ENCODE assay signal across 10 cellular contexts in the genomic region with DNA sequence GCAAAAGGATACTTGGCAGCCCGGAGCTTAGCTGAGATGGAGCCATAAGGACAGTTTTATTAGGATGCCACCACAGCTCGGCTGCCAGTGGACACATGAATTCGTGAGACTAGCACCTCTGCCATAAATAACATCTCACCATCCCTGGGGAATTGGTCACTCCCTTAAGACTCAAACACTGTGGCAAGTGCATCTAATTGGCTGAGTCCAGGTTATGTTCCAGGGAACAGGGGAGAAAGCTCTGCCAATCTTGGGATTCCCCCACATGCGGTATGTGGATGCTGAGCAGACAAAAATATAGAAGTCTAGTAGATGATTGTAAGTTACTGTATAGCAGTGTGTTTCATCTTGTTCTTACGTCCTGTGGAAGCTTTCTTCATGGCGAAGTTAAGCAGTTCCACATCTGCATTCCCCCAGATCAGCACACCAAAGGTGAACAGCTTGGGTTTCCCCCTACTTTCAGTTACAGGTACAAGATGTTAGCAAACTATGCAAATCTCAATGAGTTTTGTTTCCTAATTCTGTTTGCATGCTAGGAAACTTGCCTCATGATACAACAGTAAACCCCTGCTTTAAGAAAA.
DNase-seq lines count a peak whose midpoint lies in the region; ATAC-seq, FAIRE-seq and TF ChIP-seq lines count a peak whose summit lies in the region.
"Had no signal": no experiment of that assay in that cellular context is flagged by ENCODE, and none has a peak within 500 bp of the region (broad histone marks: within the 10 kb centered on the region; RNA-seq: fewer than 3 reads in every experiment).

No MANE protein-coding gene starts in this region.

- POLR2A ChIA-PET in GM12878 (lab: Charles Lee) (interaction anchor here (0.7 to 4.7 kb wide), 18 partner anchors 12 to 229 kb away, joined by 3 to 91 read pairs (median 5); no protein-coding TSS in a partner anchor), WTC11 (lab: Charles Lee) (no interaction called here)

- RAD21 ChIA-PET in GM12878 (lab: Charles Lee; ENCODE audit: unreplicated experiment) = interaction anchor here (0.8 to 8.2 kb wide), 25 partner anchors 9 to 252 kb away, joined by 3 to 212 read pairs (median 6); a partner anchor contains a TSS

- H3K27me3 ChIP-seq in GM12878 (replicated peaks in 1 of 2; ENCODE audit: control insufficient read depth in 2 of 2, insufficient read depth in 2 of 2, low read length in 1 of 2) = no peaks in the 10 kb centered on the region
- no peaks in the 10 kb centered on the region for H3K27me3 ChIP-seq in mesendoderm (ENCODE audit: insufficient read depth, low read length, poor library complexity)
- H3K27me3 ChIP-seq: heart left ventricle had no signal

- TF ChIP-seq POLR2A in GM12892 (IDR thresholded peaks at IDR 0.05; ENCODE audit: low read depth, low read length) = 0 out of 2 replicates have a peak, but pooled peaks have one; percentile 18
- TF ChIP-seq POLR2A in GM12878 (IDR thresholded peaks at IDR 0.05; ENCODE audit: low read depth, low read length) = peak; percentile 48; the same call in 1 of the 2 replicates

- no peaks in the 10 kb centered on the region for H3K27me3 Mint-ChIP-seq in WTC11 (ENCODE audit: low read depth)
- H3K27me3 Mint-ChIP-seq in T-helper 2 cell treated with Interferon-gamma antibody and Interleukin-4, amounts not matched to agents 5 μg/mL and 100 μg/mL, for 36 hours (ENCODE audit: low read depth) = no peaks in the 10 kb centered on the region
- H3K27me3 Mint-ChIP-seq in mesothelial cell of epicardium (ENCODE audit: low read depth) = no peaks in the 10 kb centered on the region

- no peak overlapping the region for H2BK120ac ChIP-seq in mesendoderm (ENCODE audit: low read depth, low read length)

- H3K4me3 Mint-ChIP-seq in WTC11 = no peak overlapping the region
- no peak overlapping the region for H3K4me3 Mint-ChIP-seq in T-helper 2 cell treated with Interferon-gamma antibody and Interleukin-4, amounts not matched to agents 5 μg/mL and 100 μg/mL, for 36 hours
- no peak overlapping the region for H3K4me3 Mint-ChIP-seq in mesothelial cell of epicardium

- in situ Hi-C loops in GM12878 (cut with MboI) = no loop called here

- no peak overlapping the region for H3K56ac ChIP-seq in mesendoderm (ENCODE audit: low read length)

- H2BK15ac ChIP-seq in mesendoderm (replicated peaks; ENCODE audit: low read depth) = no peak overlapping the region

- TF ChIP-seq CTCF in GM12878 (IDR thresholded peaks at IDR 0.05 in 2 of 3, conservative IDR thresholded peaks at IDR 0.05 in 1 of 3; ENCODE audit: control insufficient read depth in 2 of 3, extremely low read depth in 1 of 3, insufficient read depth in 1 of 3, low read depth in 3 of 3, low read length in 3 of 3) (no peak), WTC11 (IDR thresholded peaks at IDR 0.05) (no peak), mesothelial cell of epicardium (IDR thresholded peaks at IDR 0.05; ENCODE audit: unreplicated experiment) (no peak)

- H3K18ac ChIP-seq in mesendoderm (ENCODE audit: low read length) = no peak overlapping the region

- H3K4ac ChIP-seq in mesendoderm (ENCODE audit: low read depth, low read length) = no peak overlapping the region

- no peaks in the 10 kb centered on the region for H3K9me3 Mint-ChIP-seq in WTC11
- H3K9me3 Mint-ChIP-seq in T-helper 2 cell treated with Interferon-gamma antibody and Interleukin-4, amounts not matched to agents 5 μg/mL and 100 μg/mL, for 36 hours = no peaks in the 10 kb centered on the region
- no peaks in the 10 kb centered on the region for H3K9me3 Mint-ChIP-seq in mesothelial cell of epicardium

- H3K23ac ChIP-seq in mesendoderm (ENCODE audit: low read length) = no peak overlapping the region

- H3K4me3 ChIP-seq in GM12878 (peak overlapping the region; percentile 13; the same call in 1 of the 2 replicates), mesendoderm (ENCODE audit: low read length) (no peak overlapping the region)
- H3K4me3 ChIP-seq: heart left ventricle had no signal

- no peak overlapping the region for H4K5ac ChIP-seq in mesendoderm (ENCODE audit: low read length)

- H3K36me3 ChIP-seq in GM12878 (ENCODE audit: control insufficient read depth in 2 of 2, insufficient read depth in 2 of 2, low read length in 1 of 2) = peaks cover 5% of the 10 kb centered on the region in 2 experiments
- H3K36me3 ChIP-seq in mesendoderm (ENCODE audit: control insufficient read depth, insufficient read depth, low read length) = no peaks in the 10 kb centered on the region

- H3K36me3 Mint-ChIP-seq in WTC11 = no peaks in the 10 kb centered on the region
- H3K36me3 Mint-ChIP-seq in T-helper 2 cell treated with Interferon-gamma antibody and Interleukin-4, amounts not matched to agents 5 μg/mL and 100 μg/mL, for 36 hours (ENCODE audit: low read depth) = peaks cover 6% of the 10 kb centered on the region
- H3K36me3 Mint-ChIP-seq in mesothelial cell of epicardium = no peaks in the 10 kb centered on the region

- H3K9ac ChIP-seq in GM12878 (ENCODE audit: control insufficient read depth, insufficient read depth, low read length) = peak overlapping the region; percentile 58
- no peak overlapping the region for H3K9ac ChIP-seq in mesendoderm (ENCODE audit: low read length)
- H3K9ac ChIP-seq: parathyroid adenoma had no signal

- no peaks in the 10 kb centered on the region for H3K9me3 ChIP-seq in GM12878 (replicated peaks; ENCODE audit: control insufficient read depth, insufficient read depth, low read length)
- H3K9me3 ChIP-seq: heart left ventricle had no signal

- WGBS in GM12878 (ENCODE audit: insufficient coverage, insufficient replicate concordance, low lambda C conversion rate, missing lambda C conversion rate) = 19% methylated on average over 6 of the region's 6 CpGs
- no CpG with 5 or more reads among the region's 6 CpGs for WGBS in mesendoderm (ENCODE audit: extremely low coverage, insufficient coverage, low lambda C conversion rate)

- H2AK5ac ChIP-seq in mesendoderm (ENCODE audit: low read length) = no peak overlapping the region

- H4K8ac ChIP-seq in mesendoderm (ENCODE audit: low read depth, low read length) = no peak overlapping the region

- no peaks in the 10 kb centered on the region for H4K20me1 ChIP-seq in GM12878 (ENCODE audit: control insufficient read depth, insufficient read depth)

- CTCF ChIA-PET in GM12878 (lab: Yijun Ruan, JAX) = interaction anchor here (0.6 to 3.6 kb wide), 14 partner anchors 13 to 237 kb away, joined by 3 to 22 read pairs (median 4); no protein-coding TSS in a partner anchor
- CTCF ChIA-PET in WTC11 (lab: Charles Lee) = interaction anchor here (0.6 to 1.5 kb wide), 4 partner anchors 14 to 225 kb away, joined by 3 to 4 read pairs (median 3); no protein-coding TSS in a partner anchor

- H3K4me2 ChIP-seq in GM12878 (ENCODE audit: control insufficient read depth, insufficient read depth) = peak overlapping the region; percentile 72
- no peak overlapping the region for H3K4me2 ChIP-seq in mesendoderm (ENCODE audit: low read length)

- SMC1A ChIA-PET in GM12878 (lab: Charles Lee; ENCODE audit: uncharacterized antibody, unreplicated experiment) = interaction anchor here (0.6 to 39.9 kb wide), 25 partner anchors 10 to 252 kb away, joined by 3 to 1116 read pairs (median 6); a partner anchor contains a TSS

- intact Hi-C loops in GM12878 (cut with micrococcal nuclease; ENCODE audit: unreplicated experiment) = loop anchor here (1.0 to 2.0 kb wide), 6 partner anchors 31 to 230 kb away; no protein-coding TSS in a partner anchor

- H3K27ac Mint-ChIP-seq in WTC11 (no peak overlapping the region), mesothelial cell of epicardium (no peak overlapping the region)
- no peak overlapping the region for H3K27ac Mint-ChIP-seq in T-helper 2 cell treated with Interferon-gamma antibody and Interleukin-4, amounts not matched to agents 5 μg/mL and 100 μg/mL, for 36 hours

- 0 out of 2 replicates have a peak, but pooled peaks have one; percentile 3 for TF ChIP-seq RAD21 in GM12878 (IDR thresholded peaks at IDR 0.05; ENCODE audit: insufficient read depth, low read depth, low read length)

- H3K27ac ChIP-seq in GM12878 (ENCODE audit: control insufficient read depth, insufficient read depth) (peak overlapping the region; percentile 95), mesendoderm (ENCODE audit: low read depth, low read length) (no peak overlapping the region)
- H3K27ac ChIP-seq: parathyroid adenoma had no signal

- H2AFZ ChIP-seq in GM12878 (ENCODE audit: control insufficient read depth, low read depth, low read length) = no peak overlapping the region
- H2AFZ ChIP-seq: parathyroid adenoma had no signal

- DNase-seq in GM12892 (ENCODE audit: insufficient read length) (no peak), GM12878 (ENCODE audit: low read depth, low spot score) (peak; percentile 94), WTC11 (ENCODE audit: low spot score) (no peak), mesothelial cell of epicardium (ENCODE audit: low spot score in 2 of 2, unreplicated experiment in 2 of 2) (no peak), mesendoderm (no peak)
- DNase-seq in T-helper 2 cell treated with Interferon-gamma antibody and Interleukin-4, amounts not matched to agents 5 μg/mL and 100 μg/mL, for 36 hours (ENCODE audit: low spot score) = no peak
- DNase-seq: heart left ventricle had no signal

- H3K4me1 ChIP-seq in GM12878 (ENCODE audit: control insufficient read depth, insufficient read depth, low read length) (peaks cover 67% of the 10 kb centered on the region), mesendoderm (ENCODE audit: control insufficient read depth, low read depth, low read length) (no peaks in the 10 kb centered on the region)

- H3K79me2 ChIP-seq in GM12878 (ENCODE audit: control insufficient read depth, insufficient read depth, low read length) = peaks cover 81% of the 10 kb centered on the region
- no peaks in the 10 kb centered on the region for H3K79me2 ChIP-seq in mesendoderm (ENCODE audit: control insufficient read depth, insufficient read depth, low read length)

- H3K79me1 ChIP-seq in mesendoderm (ENCODE audit: low read length) = no peaks in the 10 kb centered on the region

- ATAC-seq in GM19351 (IDR thresholded peaks at IDR 0.05; ENCODE audit: unreplicated experiment) = peak; percentile 87
- peak; percentile 78 for ATAC-seq in HG03045 (IDR thresholded peaks at IDR 0.05; ENCODE audit: unreplicated experiment)
- ATAC-seq in GM12878 = peak; percentile 79
- no peak for ATAC-seq in WTC11

- BruUV-seq in GM12878 (replicated peaks; lab: Mats Ljungman, UMichigan) = no TSS peak

- H2BK5ac ChIP-seq in mesendoderm (ENCODE audit: low read length) = no peak overlapping the region

- TF ChIP-seq EP300 in GM12878 (IDR thresholded peaks at IDR 0.05; ENCODE audit: borderline replicate concordance in 1 of 2, control insufficient read depth in 1 of 2, low read depth in 2 of 2, low read length in 2 of 2) = peak; percentile 67 to 91; a peak in 2 of 4 replicates

- H3K4me1 Mint-ChIP-seq in WTC11 = peaks cover 38% of the 10 kb centered on the region
- H3K4me1 Mint-ChIP-seq in T-helper 2 cell treated with Interferon-gamma antibody and Interleukin-4, amounts not matched to agents 5 μg/mL and 100 μg/mL, for 36 hours (ENCODE audit: low read depth) = peaks cover 38% of the 10 kb centered on the region
- peaks cover 31% of the 10 kb centered on the region for H3K4me1 Mint-ChIP-seq in mesothelial cell of epicardium

- FAIRE-seq in GM12892 (lab: Jason Lieb, UNC) = no peak
- peak; percentile 94 for FAIRE-seq in GM12878 (lab: Jason Lieb, UNC)

TF ChIP-seq in WTC11, 78 proteins besides CTCF, POLR2A, EP300 and RAD21 (continues in another document):
- TF ChIP-seq FOXK1 (CRISPR knock-in tag; IDR thresholded peaks at IDR 0.05) = no peak
